ENCODE assay signal across 2 cellular contexts in genomic region chr1:181482001-181482430, GRCh38.
TF ChIP-seq lines count a peak whose summit lies in the region.

No MANE protein-coding gene starts in this region.

TF ChIP-seq in A549, 52 proteins besides CTCF, POLR2A, EP300 and RAD21 (continued from another document):
- TF ChIP-seq TP53 (CRISPR knock-in tag; IDR thresholded peaks at IDR 0.05), result no peak
- TF ChIP-seq RCOR1 (IDR thresholded peaks at IDR 0.05; ENCODE audit: low read depth, low read length), result no peak
- no peak for TF ChIP-seq ZSCAN20 (CRISPR knock-in tag; IDR thresholded peaks at IDR 0.05)
- no peak for TF ChIP-seq HES2 (IDR thresholded peaks at IDR 0.05)
- TF ChIP-seq SMC3 (IDR thresholded peaks at IDR 0.05), result no peak

TF ChIP-seq in GM23338, 12 proteins besides CTCF, POLR2A, EP300 and RAD21 (continued from another document):
- TF ChIP-seq ZNF462 (CRISPR knock-in tag; IDR thresholded peaks at IDR 0.05) (no peak), JUNB (IDR thresholded peaks at IDR 0.05; ENCODE audit: unreplicated experiment) (no peak), POLR2AphosphoS5 (IDR thresholded peaks at IDR 0.05; ENCODE audit: low read depth) (no peak), ETS1 (IDR thresholded peaks at IDR 0.05) (no peak), STAT1 (IDR thresholded peaks at IDR 0.05; ENCODE audit: unreplicated experiment) (no peak), EZH2 (IDR thresholded peaks at IDR 0.05; ENCODE audit: low read depth, unreplicated experiment) (no peak), ZNF331 (CRISPR knock-in tag; IDR thresholded peaks at IDR 0.05; ENCODE audit: low read depth) (no peak), CREB1 (CRISPR knock-in tag; IDR thresholded peaks at IDR 0.05; ENCODE audit: low read depth) (no peak), NANOG (IDR thresholded peaks at IDR 0.05; ENCODE audit: borderline replicate concordance) (no peak), EZH2phosphoT487 (IDR thresholded peaks at IDR 0.05; ENCODE audit: unreplicated experiment) (no peak)
